In genomic region chr4:88166608-88167007, GRCh38 we compare ENCODE assay signal across 16 cellular contexts.
"Had no signal": no experiment of that assay in that cellular context is flagged by ENCODE, and none has a peak within 500 bp of the region (broad histone marks: within the 10 kb centered on the region; RNA-seq: fewer than 3 reads in every experiment).

No MANE protein-coding gene starts in this region.

- H3K27ac ChIP-seq: adrenal gland, ascending aorta, heart left ventricle, lower lobe of right lung, prostate gland, right atrium auricular region, thyroid gland had no signal

- H3K27me3 ChIP-seq: adrenal gland, ascending aorta, heart left ventricle, right atrium auricular region, thyroid gland had no signal

- H3K36me3 ChIP-seq: adrenal gland, ascending aorta, heart left ventricle, lower lobe of right lung, prostate gland, right atrium auricular region, thyroid gland had no signal

- DNase-seq: activated T-cell treated with anti-CD3 and anti-CD28 coated beads, Interleukin-2, amount 50 U/mL, for 24 hours; adrenal gland; central memory CD4-positive, alpha-beta T cell; effector memory CD4-positive, alpha-beta T cell; heart left ventricle; left colon; lower lobe of right lung; naive thymus-derived CD4-positive, alpha-beta T cell; stimulated activated CD4-positive, alpha-beta T cell treated with anti-CD3 and anti-CD28 coated beads, Interleukin-12 subunit alpha, Interleukin-12 subunit beta, amount 100 ng/mL, for 4 hours; stimulated activated CD4-positive, alpha-beta T cell treated with anti-CD3 and anti-CD28 coated beads, Interleukin-1b, Interleukin-23, amount 100 ng/mL, for 48 hours; substantia nigra; T-helper 1 cell; thyroid gland had no signal

- H3K4me3 ChIP-seq: adrenal gland, ascending aorta, heart left ventricle, lower lobe of right lung, prostate gland, right atrium auricular region, thyroid gland had no signal
